8 cellular contexts compared by ENCODE assay signal in genomic region chr4:95549246-95550138, GRCh38. TPM values are rescaled to one million over a fixed set of nuclear protein-coding genes. Genes with fewer than 3 reads are reported as not detected.
DNase-seq lines count a peak whose midpoint lies in the region; ATAC-seq and TF ChIP-seq lines count a peak whose summit lies in the region.

No MANE protein-coding gene starts in this region.

- H3K27ac ChIP-seq in CD4-positive, alpha-beta memory T cell (ENCODE audit: low read depth, low read length) = no peak overlapping the region

- CTCF ChIA-PET in CD4-positive, alpha-beta memory T cell (lab: Charles Lee; ENCODE audit: partially characterized antibody) = no interaction called here
- CTCF ChIA-PET in WTC11 (lab: Charles Lee) = interaction anchor here (1.3 to 3.5 kb wide), 3 partner anchors 39 to 620 kb away, joined by 3 to 15 read pairs (median 9); no protein-coding TSS in a partner anchor

- no peaks in the 10 kb centered on the region for H3K36me3 Mint-ChIP-seq in CD4-positive, alpha-beta memory T cell
- no peaks in the 10 kb centered on the region for H3K36me3 Mint-ChIP-seq in WTC11
- no peaks in the 10 kb centered on the region for H3K36me3 Mint-ChIP-seq in naive thymus-derived CD8-positive, alpha-beta T cell

- peaks cover 30 to 31% of the 10 kb centered on the region in 2 donors for H3K27me3 Mint-ChIP-seq in CD4-positive, alpha-beta memory T cell
- peaks cover 59% of the 10 kb centered on the region for H3K27me3 Mint-ChIP-seq in WTC11 (ENCODE audit: low read depth)
- H3K27me3 Mint-ChIP-seq in naive thymus-derived CD8-positive, alpha-beta T cell = peaks cover 23 to 47% (median 43%) of the 10 kb centered on the region in 5 donors

- H3K36me3 ChIP-seq in CD4-positive, alpha-beta memory T cell (ENCODE audit: insufficient read depth, low read length) = no peaks in the 10 kb centered on the region

- H3K4me1 ChIP-seq in CD4-positive, alpha-beta memory T cell (ENCODE audit: insufficient read depth, low read length) = no peaks in the 10 kb centered on the region

- H3K27me3 ChIP-seq in CD4-positive, alpha-beta memory T cell (ENCODE audit: insufficient read depth, low read length) = no peaks in the 10 kb centered on the region

- POLR2A ChIA-PET in CD4-positive, alpha-beta memory T cell (lab: Charles Lee; ENCODE audit: partially characterized antibody) = no interaction called here
- POLR2A ChIA-PET in WTC11 (lab: Charles Lee) = no interaction called here
- POLR2A ChIA-PET in naive thymus-derived CD8-positive, alpha-beta T cell (lab: Charles Lee) = no interaction called here

- H3K4me3 ChIP-seq in CD4-positive, alpha-beta memory T cell (ENCODE audit: low read length in 2 of 2) = peak overlapping the region in 1 of 2 donors; percentile 7
- H3K4me3 ChIP-seq in fibroblast of the aortic adventitia (ENCODE audit: low read depth, low read length) = peak overlapping the region; percentile 70

- peak overlapping the region; percentile 59 to 85 (median 76) for H3K4me3 Mint-ChIP-seq in CD4-positive, alpha-beta memory T cell
- H3K4me3 Mint-ChIP-seq in WTC11 = peak overlapping the region; percentile 85
- H3K4me3 Mint-ChIP-seq in naive thymus-derived CD8-positive, alpha-beta T cell = peak overlapping the region; percentile 45 to 79 (median 70)

- TF ChIP-seq CTCF in WTC11 (IDR thresholded peaks at IDR 0.05) (no peak), fibroblast of the aortic adventitia (IDR thresholded peaks at IDR 0.05; ENCODE audit: insufficient read depth, low read length) (no peak)

- ATAC-seq in GM19043 (IDR thresholded peaks at IDR 0.05; ENCODE audit: low read depth, unreplicated experiment) (peak; percentile 84), HG03175 (IDR thresholded peaks at IDR 0.05; ENCODE audit: unreplicated experiment) (peak; percentile 94), WTC11 (peak; percentile 23)
- ATAC-seq in naive thymus-derived CD8-positive, alpha-beta T cell = peak in 1 of 2 donors; percentile 8

- intact Hi-C loops in CD4-positive, alpha-beta memory T cell (cut with micrococcal nuclease) = no loop called here

- H3K4me1 Mint-ChIP-seq in CD4-positive, alpha-beta memory T cell = peaks cover 5 to 22% (median 7%) of the 10 kb centered on the region in 4 donors
- peaks cover 50% of the 10 kb centered on the region for H3K4me1 Mint-ChIP-seq in WTC11
- peaks cover 6 to 25% (median 19%) of the 10 kb centered on the region in 4 donors for H3K4me1 Mint-ChIP-seq in naive thymus-derived CD8-positive, alpha-beta T cell

- H3K27ac Mint-ChIP-seq in CD4-positive, alpha-beta memory T cell = no peak overlapping the region
- no peak overlapping the region for H3K27ac Mint-ChIP-seq in WTC11
- H3K27ac Mint-ChIP-seq in naive thymus-derived CD8-positive, alpha-beta T cell = peak overlapping the region in 1 of 10 donors; percentile 10

- no peaks in the 10 kb centered on the region for H3K9me3 ChIP-seq in CD4-positive, alpha-beta memory T cell (ENCODE audit: control insufficient read depth in 1 of 2, low read length in 2 of 2)

- DNase-seq in CD4-positive, alpha-beta memory T cell = peak in 1 of 5 donors; percentile 24
- peak; percentile 52 for DNase-seq in WTC11 (ENCODE audit: low spot score)
- peak; percentile 47 for DNase-seq in fibroblast of the aortic adventitia (ENCODE audit: low read depth)
- DNase-seq in naive thymus-derived CD8-positive, alpha-beta T cell = no peak
- no peak for DNase-seq in activated effector memory CD4-positive, alpha-beta T cell treated with Interleukin-2 at 50 U/mL for 16 hours
- no peak for DNase-seq in stimulated activated naive CD4-positive, alpha-beta T cell (lab: John Stamatoyannopoulos, UW)

- H3K9me3 Mint-ChIP-seq in CD4-positive, alpha-beta memory T cell = no peaks in the 10 kb centered on the region
- no peaks in the 10 kb centered on the region for H3K9me3 Mint-ChIP-seq in WTC11
- H3K9me3 Mint-ChIP-seq in naive thymus-derived CD8-positive, alpha-beta T cell = peaks cover 0 to 4% (median 0%) of the 10 kb centered on the region in 9 donors

TF ChIP-seq in WTC11, 78 proteins besides CTCF, POLR2A, EP300 and RAD21:
- TF ChIP-seq TEAD1 (CRISPR knock-in tag; IDR thresholded peaks at IDR 0.05) (0 out of 2 replicates have a peak, but pooled peaks have one; percentile 7), SOX15 (CRISPR knock-in tag; IDR thresholded peaks at IDR 0.05) (no peak), FOXP1 (CRISPR knock-in tag; IDR thresholded peaks at IDR 0.05; ENCODE audit: borderline replicate concordance) (0 out of 2 replicates have a peak, but pooled peaks have one; percentile 13), ARID4B (CRISPR knock-in tag; IDR thresholded peaks at IDR 0.05; ENCODE audit: borderline replicate concordance) (0 out of 2 replicates have a peak, but pooled peaks have one; percentile 13)

RNA-seq across cellular contexts. Expression of gene UNC5C, which starts 0.7 kb away (rescaled TPM):
- not detected for total RNA-seq in CD4-positive, alpha-beta memory T cell
- polyA plus RNA-seq in CD4-positive, alpha-beta memory T cell = not detected
- total RNA-seq in WTC11 (2021) (0.25 to 1.0 TPM (median 0.30 TPM) in 3 replicates), fibroblast of the aortic adventitia (ENCODE audit: low replicate concordance) (0.90 and 2.2 TPM in 2 replicates)
- not detected for total RNA-seq in naive thymus-derived CD8-positive, alpha-beta T cell
- not detected for polyA plus RNA-seq in naive thymus-derived CD8-positive, alpha-beta T cell

Comparison
In these comparisons a context has a peak if more than half of its experiments do, and no peak if none do; other contexts are left out.
1. DNase-seq: peak in WTC11 (single experiment) and fibroblast of the aortic adventitia (single experiment); none in naive thymus-derived CD8-positive, alpha-beta T cell (0 of 10), activated effector memory CD4-positive, alpha-beta T cell treated with Interleukin-2 at 50 U/mL for 16 hours (single experiment) and stimulated activated naive CD4-positive, alpha-beta T cell (0 of 6).
2. Peak in every context shown above with its lines, with median percentiles within 50 percentile points of each other: H3K4me3 Mint-ChIP-seq.